In the genomic region with DNA sequence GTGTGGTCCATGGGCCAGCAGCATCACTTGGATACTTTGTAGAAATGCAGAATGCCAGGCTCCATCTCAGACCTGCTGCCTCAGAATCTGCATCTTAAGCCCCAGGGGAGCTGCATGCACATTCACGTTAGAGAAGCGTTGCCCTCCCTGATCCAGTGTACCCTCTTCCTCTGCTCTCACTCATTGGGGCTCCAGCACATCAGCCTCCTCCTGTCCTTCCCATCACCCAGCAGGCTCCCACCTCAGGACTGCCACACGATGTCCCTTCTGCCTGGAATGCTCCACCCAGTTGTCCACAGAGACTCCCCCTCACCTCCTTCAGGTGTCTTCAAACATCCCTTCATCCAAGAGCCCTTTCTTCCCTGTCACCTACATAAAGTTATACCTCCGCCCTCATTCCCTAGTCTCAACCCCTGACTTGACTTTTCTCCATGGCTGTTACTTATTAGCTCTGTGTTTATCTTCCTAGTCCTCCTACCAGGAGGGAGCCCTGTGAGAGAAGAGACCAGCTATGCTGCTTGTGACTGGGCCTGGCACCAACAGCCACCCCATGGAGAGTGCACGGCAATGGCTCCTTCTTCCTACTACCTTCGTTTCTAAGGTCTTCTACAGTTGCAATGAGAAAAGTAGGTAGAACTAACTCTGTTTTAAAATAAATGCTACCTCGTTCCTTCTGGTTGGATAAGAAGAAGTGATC, we compare ENCODE assay signal across 22 cellular contexts. TPM values are rescaled to one million over a fixed set of nuclear protein-coding genes. Genes with fewer than 3 reads are reported as not detected.
DNase-seq lines count a peak whose midpoint lies in the region; ATAC-seq and TF ChIP-seq lines count a peak whose summit lies in the region.
"Had no signal": no experiment of that assay in that cellular context is flagged by ENCODE, and none has a peak within 500 bp of the region (broad histone marks: within the 10 kb centered on the region; RNA-seq: fewer than 3 reads in every experiment).

No MANE protein-coding gene starts in this region.

- H3K9me3 ChIP-seq in Caco-2 (no peaks in the 10 kb centered on the region), Peyer's patch (no peaks in the 10 kb centered on the region), sigmoid colon (no peaks in the 10 kb centered on the region)
- H3K9me3 ChIP-seq: esophagus squamous epithelium, left ventricle myocardium inferior, neutrophil, suprapubic skin had no signal

- H3K4me3 Mint-ChIP-seq in Caco-2 (ENCODE audit: unreplicated experiment), result peak overlapping the region; percentile 32
- H3K4me3 Mint-ChIP-seq: activated CD8-positive, alpha-beta T cell treated with anti-CD3 and anti-CD28 coated beads, Interleukin-2, amount 10 ng/mL, durations not matched to agents 7 days and 5 days; effector memory CD8-positive, alpha-beta T cell had no signal

- intact Hi-C loops in Caco-2 (cut with micrococcal nuclease; ENCODE audit: unreplicated experiment) (loop anchor here (10.0 kb wide), 1 partner anchor 184 kb away; the partner anchor contains the start of gene PYGB), sigmoid colon (cut with DNase I) (no loop called here)

- no TSS peak for BruUV-seq in Caco-2 (replicated peaks; lab: Mats Ljungman, UMichigan)

- no peaks in the 10 kb centered on the region for H3K36me3 Mint-ChIP-seq in Caco-2 (ENCODE audit: insufficient read depth, unreplicated experiment)
- H3K36me3 Mint-ChIP-seq: activated naive CD8-positive, alpha-beta T cell had no signal

- no peak for TF ChIP-seq EP300 in sigmoid colon (IDR thresholded peaks at IDR 0.05)

- H3K27me3 ChIP-seq in Caco-2 (replicated peaks; ENCODE audit: control insufficient read depth, insufficient read depth, low read length), result no peaks in the 10 kb centered on the region
- H3K27me3 ChIP-seq in Peyer's patch, result no peaks in the 10 kb centered on the region
- H3K27me3 ChIP-seq in sigmoid colon, result no peaks in the 10 kb centered on the region

- H3K4me3 ChIP-seq in Caco-2 (ENCODE audit: low read depth, low read length), result no peak overlapping the region
- H3K4me3 ChIP-seq in Peyer's patch, result no peak overlapping the region
- no peak overlapping the region for H3K4me3 ChIP-seq in sigmoid colon
- H3K4me3 ChIP-seq: esophagus squamous epithelium, left ventricle myocardium inferior, SK-N-MC, suprapubic skin had no signal

- peak; percentile 62 for ATAC-seq in left lobe of liver
- no peak for ATAC-seq in GM21786 (IDR thresholded peaks at IDR 0.05; ENCODE audit: unreplicated experiment)
- no peak for ATAC-seq in HG02840 (IDR thresholded peaks at IDR 0.05; ENCODE audit: low FRiP score, unreplicated experiment)
- ATAC-seq: activated CD8-positive, alpha-beta T cell treated with anti-CD3 and anti-CD28 coated beads, Interleukin-2, amount 10 ng/mL, durations not matched to agents 7 days and 5 days; effector memory CD8-positive, alpha-beta T cell had no signal

- H3K4me1 ChIP-seq in Caco-2 (peaks cover 66% of the 10 kb centered on the region), Peyer's patch (peaks cover 0 to 27% (median 6%) of the 10 kb centered on the region in 4 donors), sigmoid colon (peaks cover 0 to 29% (median 24%) of the 10 kb centered on the region in 4 donors)

- CTCF ChIA-PET in Caco-2 (lab: Charles Lee), result interaction anchor here (0.6 to 1.2 kb wide), 2 partner anchors 9 to 66 kb away, joined by 4 to 6 read pairs; no protein-coding TSS in a partner anchor

- TF ChIP-seq CTCF in Caco-2 (IDR thresholded peaks at IDR 0.05; ENCODE audit: insufficient read depth in 1 of 2, low read depth in 1 of 2, low read length in 1 of 2, severe bottlenecking in 1 of 2, unreplicated experiment in 1 of 2) (no peak), Peyer's patch (IDR thresholded peaks at IDR 0.05) (no peak), sigmoid colon (IDR thresholded peaks at IDR 0.05) (no peak)

- POLR2A ChIA-PET in Caco-2 (lab: Charles Lee), result interaction anchor here (0.5 kb wide), 1 partner anchor 65 kb away, joined by 3 read pairs; no protein-coding TSS in a partner anchor

- H3K27ac Mint-ChIP-seq in Caco-2 (ENCODE audit: unreplicated experiment), result peak overlapping the region; percentile 6
- H3K27ac Mint-ChIP-seq: activated CD8-positive, alpha-beta T cell treated with anti-CD3 and anti-CD28 coated beads, Interleukin-2, amount 10 ng/mL, durations not matched to agents 7 days and 5 days; activated naive CD8-positive, alpha-beta T cell had no signal

- H3K27ac ChIP-seq in Peyer's patch (no peak overlapping the region), sigmoid colon (no peak overlapping the region)
- H3K27ac ChIP-seq: esophagus squamous epithelium, left ventricle myocardium inferior, neutrophil, SK-N-MC, suprapubic skin had no signal

- peaks cover 43% of the 10 kb centered on the region for H3K4me1 Mint-ChIP-seq in Caco-2 (ENCODE audit: low read depth, unreplicated experiment)

- TF ChIP-seq POLR2A in Peyer's patch (IDR thresholded peaks at IDR 0.05), result no peak
- TF ChIP-seq POLR2A in sigmoid colon (IDR thresholded peaks at IDR 0.05), result no peak

- no peaks in the 10 kb centered on the region for H3K27me3 Mint-ChIP-seq in Caco-2 (ENCODE audit: insufficient read depth, unreplicated experiment)

- 41 to 77% methylated on average over 7 of the region's 7 CpGs for WGBS in sigmoid colon, 2 donors

- no peaks in the 10 kb centered on the region for H3K36me3 ChIP-seq in Caco-2 (ENCODE audit: control insufficient read depth, insufficient read depth, low read length)
- H3K36me3 ChIP-seq in Peyer's patch, result no peaks in the 10 kb centered on the region
- no peaks in the 10 kb centered on the region for H3K36me3 ChIP-seq in sigmoid colon
- H3K36me3 ChIP-seq: esophagus squamous epithelium, left ventricle myocardium inferior, neutrophil, suprapubic skin had no signal

- no peaks in the 10 kb centered on the region for H3K9me3 Mint-ChIP-seq in Caco-2 (ENCODE audit: unreplicated experiment)
- H3K9me3 Mint-ChIP-seq: effector memory CD8-positive, alpha-beta T cell had no signal

- DNase-seq in Caco-2 (peak; percentile 33 to 36), Peyer's patch (peak in 2 of 3 donors; percentile 24), left lobe of liver (ENCODE audit: low spot score) (peak; percentile 62), sigmoid colon (peak; percentile 50), globus pallidus (ENCODE audit: low spot score) (no peak)
- DNase-seq: activated CD8-positive, alpha-beta T cell treated with anti-CD3 and anti-CD28 coated beads, Interleukin-2, amount 10 ng/mL, durations not matched to agents 7 days and 5 days; activated T-cell treated with anti-CD3 and anti-CD28 coated beads, Interleukin-2, amount 50 U/mL, for 48 hours; effector memory CD8-positive, alpha-beta T cell; esophagus squamous epithelium; left ventricle myocardium inferior; NCI-H1092; NCI-H2029 treated with DMSO at 0.1 percent for 48 hours; NCI-H446 treated with DMSO at 0.1 percent for 48 hours; NK-92 treated with Interleukin-12 subunit alpha and Interleukin-12 subunit beta, amount 100 ng/mL, for 24 hours; T1000 had no signal

RNA-seq across cellular contexts. Expression of gene ACSS1, which starts 3.3 kb away (rescaled TPM):
- 81.9 and 113 TPM in 2 replicates for total RNA-seq in Caco-2 (2022)
- 100 to 1,000 TPM in 3 of 4 donors, 10 to 100 TPM in 1; 49.5 to 160 (median 134) TPM for total RNA-seq in Peyer's patch
- 9.9 TPM for total RNA-seq in left lobe of liver
- total RNA-seq in sigmoid colon, result 10 to 100 TPM; 27.1 to 41.0 (median 30.5) TPM
- polyA plus RNA-seq in sigmoid colon, result 10 to 100 TPM; 20.1 to 24.7 (median 21.0) TPM

RNA-seq across cellular contexts. Expression of gene VSX1, which starts 20.7 kb away (rescaled TPM):
- total RNA-seq in Caco-2 (2022), result not detected in 2 replicates
- not detected for total RNA-seq in Peyer's patch
- total RNA-seq in left lobe of liver, result 0.18 TPM
- total RNA-seq in sigmoid colon, result not detected
- under 1 TPM in 1 of 3 donors, not detected in 2; 0.03 TPM for polyA plus RNA-seq in sigmoid colon
- total RNA-seq: activated CD8-positive, alpha-beta T cell treated with anti-CD3 and anti-CD28 coated beads, Interleukin-2, amount 10 ng/mL, durations not matched to agents 7 days and 5 days; Daoy; esophagus squamous epithelium; suprapubic skin had no signal
